2 cellular contexts compared by ENCODE assay signal in genomic region chr19:11204076-11204602, GRCh38.
TF ChIP-seq lines count a peak whose summit lies in the region.

No MANE protein-coding gene starts in this region.

TF ChIP-seq in K562, 482 proteins besides CTCF, POLR2A, EP300 and RAD21:
- TF ChIP-seq SMARCA5 (IDR thresholded peaks at IDR 0.05), result peak; percentile 61; the same call in 1 of the 2 replicates
- no peak for TF ChIP-seq FUS (optimal IDR thresholded peaks at IDR 0.05; ENCODE audit: low read depth, low read length)
- TF ChIP-seq SMC3 (conservative IDR thresholded peaks at IDR 0.05; ENCODE audit: insufficient read depth, low read depth, low read length), result no peak
- peak; percentile 96 for TF ChIP-seq ZFP36 (IDR thresholded peaks at IDR 0.05; ENCODE audit: low read depth, low read length, partially characterized antibody)
- TF ChIP-seq MYBL2 (IDR thresholded peaks at IDR 0.05; ENCODE audit: low read depth), result no peak
- TF ChIP-seq MYBL2 (CRISPR knock-in tag; IDR thresholded peaks at IDR 0.05; ENCODE audit: borderline replicate concordance), result no peak
- TF ChIP-seq CTBP1 (IDR thresholded peaks at IDR 0.05; ENCODE audit: borderline replicate concordance), result no peak
- 0 out of 2 replicates have a peak, but pooled peaks have one; percentile 36 for TF ChIP-seq ZNF436 (CRISPR knock-in tag; IDR thresholded peaks at IDR 0.05)
- no peak for TF ChIP-seq ZBTB7A (IDR thresholded peaks at IDR 0.05; ENCODE audit: borderline replicate concordance, control insufficient read depth, low read depth, low read length)
- no peak for TF ChIP-seq GABPA (tag; conservative IDR thresholded peaks at IDR 0.05; ENCODE audit: low read depth)
- TF ChIP-seq PTBP1 (IDR thresholded peaks at IDR 0.05; ENCODE audit: low read depth, low read length), result 0 out of 2 replicates have a peak, but pooled peaks have one; percentile 29
- no peak for TF ChIP-seq ZNF133 (CRISPR knock-in tag; IDR thresholded peaks at IDR 0.05)
- TF ChIP-seq ZNF263 (CRISPR knock-in tag; IDR thresholded peaks at IDR 0.05; ENCODE audit: borderline replicate concordance), result peak; percentile 84
- TF ChIP-seq CC2D1A (IDR thresholded peaks at IDR 0.05), result no peak
- TF ChIP-seq CBX3 (IDR thresholded peaks at IDR 0.05; ENCODE audit: borderline replicate concordance in 1 of 2, low read length in 2 of 2), result no peak
- TF ChIP-seq ZNF12 (CRISPR knock-in tag; IDR thresholded peaks at IDR 0.05), result no peak
- no peak for TF ChIP-seq NR2C2 (CRISPR knock-in tag; IDR thresholded peaks at IDR 0.05)
- TF ChIP-seq NR2C2 (tag; IDR thresholded peaks at IDR 0.05), result no peak
- TF ChIP-seq RBM25 (IDR thresholded peaks at IDR 0.05; ENCODE audit: low read depth, low read length, severe bottlenecking), result peak; percentile 25
- TF ChIP-seq ILF3 (IDR thresholded peaks at IDR 0.05; ENCODE audit: borderline replicate concordance), result no peak
- peak; percentile 8 for TF ChIP-seq PCBP1 (IDR thresholded peaks at IDR 0.05; ENCODE audit: low read depth, low read length, poor library complexity, severe bottlenecking)
- no peak for TF ChIP-seq ILK (tag; IDR thresholded peaks at IDR 0.05; ENCODE audit: borderline replicate concordance, low read depth)
- TF ChIP-seq BCOR (IDR thresholded peaks at IDR 0.05), result 0 out of 2 replicates have a peak, but pooled peaks have one; percentile 26
- no peak for TF ChIP-seq ZEB2 (IDR thresholded peaks at IDR 0.05)
- no peak for TF ChIP-seq LCOR (CRISPR knock-in tag; IDR thresholded peaks at IDR 0.05)
- no peak for TF ChIP-seq SIN3A (IDR thresholded peaks at IDR 0.05; ENCODE audit: borderline replicate concordance in 2 of 2, control insufficient read depth in 1 of 2, low read depth in 2 of 2, low read length in 2 of 2)
- TF ChIP-seq TGIF2 (CRISPR knock-in tag; IDR thresholded peaks at IDR 0.05), result no peak
- no peak for TF ChIP-seq SNRNP70 (optimal IDR thresholded peaks at IDR 0.05; ENCODE audit: low read depth, low read length)
- TF ChIP-seq TOE1 (IDR thresholded peaks at IDR 0.05; ENCODE audit: borderline replicate concordance), result no peak
- TF ChIP-seq TOE1 (CRISPR knock-in tag; IDR thresholded peaks at IDR 0.05; ENCODE audit: borderline replicate concordance, low read depth), result no peak
- no peak for TF ChIP-seq FOXJ2 (tag; IDR thresholded peaks at IDR 0.05)
- TF ChIP-seq FOSL1 (tag; conservative IDR thresholded peaks at IDR 0.05), result no peak
TF ChIP-seq in K562: peak in this region for 8.

TF ChIP-seq in HepG2, 621 proteins besides CTCF, POLR2A, EP300 and RAD21:
- TF ChIP-seq, protein P1, sequence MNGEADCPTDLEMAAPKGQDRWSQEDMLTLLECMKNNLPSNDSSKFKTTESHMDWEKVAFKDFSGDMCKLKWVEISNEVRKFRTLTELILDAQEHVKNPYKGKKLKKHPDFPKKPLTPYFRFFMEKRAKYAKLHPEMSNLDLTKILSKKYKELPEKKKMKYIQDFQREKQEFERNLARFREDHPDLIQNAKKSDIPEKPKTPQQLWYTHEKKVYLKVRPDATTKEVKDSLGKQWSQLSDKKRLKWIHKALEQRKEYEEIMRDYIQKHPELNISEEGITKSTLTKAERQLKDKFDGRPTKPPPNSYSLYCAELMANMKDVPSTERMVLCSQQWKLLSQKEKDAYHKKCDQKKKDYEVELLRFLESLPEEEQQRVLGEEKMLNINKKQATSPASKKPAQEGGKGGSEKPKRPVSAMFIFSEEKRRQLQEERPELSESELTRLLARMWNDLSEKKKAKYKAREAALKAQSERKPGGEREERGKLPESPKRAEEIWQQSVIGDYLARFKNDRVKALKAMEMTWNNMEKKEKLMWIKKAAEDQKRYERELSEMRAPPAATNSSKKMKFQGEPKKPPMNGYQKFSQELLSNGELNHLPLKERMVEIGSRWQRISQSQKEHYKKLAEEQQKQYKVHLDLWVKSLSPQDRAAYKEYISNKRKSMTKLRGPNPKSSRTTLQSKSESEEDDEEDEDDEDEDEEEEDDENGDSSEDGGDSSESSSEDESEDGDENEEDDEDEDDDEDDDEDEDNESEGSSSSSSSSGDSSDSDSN (CRISPR knock-in tag; IDR thresholded peaks at IDR 0.05), result 0 out of 2 replicates have a peak, but pooled peaks have one; percentile 6
- peak; percentile 58 for TF ChIP-seq ZFP36 (IDR thresholded peaks at IDR 0.05; ENCODE audit: borderline replicate concordance, low read depth, low read length, partially characterized antibody)
- TF ChIP-seq ZBTB4 (CRISPR knock-in tag; IDR thresholded peaks at IDR 0.05; ENCODE audit: borderline replicate concordance), result no peak
- TF ChIP-seq PCBP1 (IDR thresholded peaks at IDR 0.05; ENCODE audit: borderline replicate concordance, low read depth, low read length), result 0 out of 2 replicates have a peak, but pooled peaks have one; percentile 14
- TF ChIP-seq ZNF7 (CRISPR knock-in tag; IDR thresholded peaks at IDR 0.05), result no peak
- TF ChIP-seq, protein P2, sequence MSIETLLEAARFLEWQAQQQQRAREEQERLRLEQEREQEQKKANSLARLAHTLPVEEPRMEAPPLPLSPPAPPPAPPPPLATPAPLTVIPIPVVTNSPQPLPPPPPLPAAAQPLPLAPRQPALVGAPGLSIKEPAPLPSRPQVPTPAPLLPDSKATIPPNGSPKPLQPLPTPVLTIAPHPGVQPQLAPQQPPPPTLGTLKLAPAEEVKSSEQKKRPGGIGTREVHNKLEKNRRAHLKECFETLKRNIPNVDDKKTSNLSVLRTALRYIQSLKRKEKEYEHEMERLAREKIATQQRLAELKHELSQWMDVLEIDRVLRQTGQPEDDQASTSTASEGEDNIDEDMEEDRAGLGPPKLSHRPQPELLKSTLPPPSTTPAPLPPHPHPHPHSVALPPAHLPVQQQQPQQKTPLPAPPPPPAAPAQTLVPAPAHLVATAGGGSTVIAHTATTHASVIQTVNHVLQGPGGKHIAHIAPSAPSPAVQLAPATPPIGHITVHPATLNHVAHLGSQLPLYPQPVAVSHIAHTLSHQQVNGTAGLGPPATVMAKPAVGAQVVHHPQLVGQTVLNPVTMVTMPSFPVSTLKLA (IDR thresholded peaks at IDR 0.05), result no peak
- 0 out of 2 replicates have a peak, but pooled peaks have one; percentile 21 for TF ChIP-seq ZNF263 (CRISPR knock-in tag; IDR thresholded peaks at IDR 0.05)
- no peak for TF ChIP-seq LCORL (IDR thresholded peaks at IDR 0.05)
- no peak for TF ChIP-seq LCORL (CRISPR knock-in tag; IDR thresholded peaks at IDR 0.05)
- no peak for TF ChIP-seq ISL2 (CRISPR knock-in tag; IDR thresholded peaks at IDR 0.05)
- TF ChIP-seq HNRNPK (IDR thresholded peaks at IDR 0.05; ENCODE audit: low read depth, low read length, poor library complexity, severe bottlenecking), result peak; percentile 6
- TF ChIP-seq RXRB (CRISPR knock-in tag; IDR thresholded peaks at IDR 0.05; ENCODE audit: borderline replicate concordance), result 0 out of 2 replicates have a peak, but pooled peaks have one; percentile 12
TF ChIP-seq in HepG2: peak in this region for 6.
